ENCODE assay signal across 18 cellular contexts in genomic region chr11:125952559-125952958, GRCh38. TPM values are rescaled to one million over a fixed set of nuclear protein-coding genes. Genes with fewer than 3 reads are reported as not detected.
A peak's percentile ranks its signal among the peaks of the same experiment; 100 is the strongest.
DNase-seq lines count a peak whose midpoint lies in the region; ATAC-seq, FAIRE-seq and TF ChIP-seq lines count a peak whose summit lies in the region.
"Had no signal": no experiment of that assay in that cellular context is flagged by ENCODE, and none has a peak within 500 bp of the region (broad histone marks: within the 10 kb centered on the region; RNA-seq: fewer than 3 reads in every experiment).

No MANE protein-coding gene starts in this region.

- no peak for TF ChIP-seq POLR2A in GM18505 (IDR thresholded peaks at IDR 0.05; ENCODE audit: borderline replicate concordance, extremely low read depth, insufficient read depth, insufficient read length)

- CTCF ChIA-PET in MCF 10A (lab: Yijun Ruan, JAX), result interaction anchor here (0.6 to 3.1 kb wide), 6 partner anchors 11 to 241 kb away, joined by 3 to 13 read pairs (median 4); no protein-coding TSS in a partner anchor

- H3K36me3 ChIP-seq in bronchial epithelial cell (ENCODE audit: control insufficient read depth, insufficient read depth, low read length) (no peaks in the 10 kb centered on the region), brain microvascular endothelial cell (replicated peaks) (no peaks in the 10 kb centered on the region)
- H3K36me3 ChIP-seq: BLaER1 treated with 17β-estradiol and CSF1 and Interleukin-3, amounts not matched to agents 10 nM and 100 nM had no signal

- H3K36me3 Mint-ChIP-seq in MCF 10A (ENCODE audit: insufficient read depth, unreplicated experiment) (no peaks in the 10 kb centered on the region), mesothelial cell of epicardium (peaks cover 15% of the 10 kb centered on the region), type B pancreatic cell (peaks cover 7% of the 10 kb centered on the region)
- H3K36me3 Mint-ChIP-seq: IgD-negative memory B cell had no signal

- ATAC-seq in GM18505 (IDR thresholded peaks at IDR 0.05; ENCODE audit: unreplicated experiment) (no peak), GM19324 (IDR thresholded peaks at IDR 0.05; ENCODE audit: low FRiP score, unreplicated experiment) (no peak)

- no TSS peak for BruUV-seq in MCF 10A (replicated peaks; lab: Mats Ljungman, UMichigan)

- H3K27ac ChIP-seq in brain microvascular endothelial cell, result no peak overlapping the region
- H3K27ac ChIP-seq: BLaER1 treated with 17β-estradiol and CSF1 and Interleukin-3, amounts not matched to agents 10 nM and 100 nM had no signal

- in situ Hi-C loops in T47D (cut with HindIII; ENCODE audit: low pct_unique_long_range_greater_than_20kb, low sequenced_read_pairs) (no loop called here), brain microvascular endothelial cell (cut with HindIII; ENCODE audit: low pct_ligation_motif_present, low sequenced_read_pairs) (no loop called here)

- no peaks in the 10 kb centered on the region for H3K9me3 Mint-ChIP-seq in MCF 10A (ENCODE audit: unreplicated experiment)
- no peaks in the 10 kb centered on the region for H3K9me3 Mint-ChIP-seq in mesothelial cell of epicardium
- no peaks in the 10 kb centered on the region for H3K9me3 Mint-ChIP-seq in type B pancreatic cell
- H3K9me3 Mint-ChIP-seq: GM23338, IgD-negative memory B cell had no signal

- POLR2A ChIA-PET in MCF 10A (lab: Yijun Ruan, JAX), result interaction anchor here (1.3 kb wide), 2 partner anchors 18 to 24 kb away, joined by 3 to 6 read pairs; no protein-coding TSS in a partner anchor

- intact Hi-C loops in MCF 10A (cut with micrococcal nuclease), result no loop called here

- H3K4me3 ChIP-seq in bronchial epithelial cell (ENCODE audit: low read depth, low read length) (no peak overlapping the region), brain microvascular endothelial cell (ENCODE audit: low read depth, low read length) (no peak overlapping the region)
- H3K4me3 ChIP-seq: BLaER1 treated with 17β-estradiol and CSF1 and Interleukin-3, amounts not matched to agents 10 nM and 100 nM; GM23338 had no signal

- H3K27ac Mint-ChIP-seq in MCF 10A (ENCODE audit: low read depth, unreplicated experiment) (no peak overlapping the region), mesothelial cell of epicardium (peak overlapping the region; percentile 36), type B pancreatic cell (peak overlapping the region; percentile 36)
- H3K27ac Mint-ChIP-seq: IgD-negative memory B cell had no signal

- H3K27me3 ChIP-seq in bronchial epithelial cell (ENCODE audit: control insufficient read depth, insufficient read depth, low read length), result no peaks in the 10 kb centered on the region
- H3K27me3 ChIP-seq in brain microvascular endothelial cell (replicated peaks), result no peaks in the 10 kb centered on the region
- H3K27me3 ChIP-seq: BLaER1 treated with 17β-estradiol and CSF1 and Interleukin-3, amounts not matched to agents 10 nM and 100 nM had no signal

- peaks cover 12% of the 10 kb centered on the region for H3K4me1 Mint-ChIP-seq in MCF 10A (ENCODE audit: insufficient read depth, unreplicated experiment)
- H3K4me1 Mint-ChIP-seq in mesothelial cell of epicardium, result peaks cover 28% of the 10 kb centered on the region
- peaks cover 13% of the 10 kb centered on the region for H3K4me1 Mint-ChIP-seq in type B pancreatic cell (ENCODE audit: unreplicated experiment)

- peak; percentile 62 to 77 for DNase-seq in T47D (ENCODE audit: low read depth in 1 of 2, low spot score in 1 of 2)
- no peak for DNase-seq in MCF 10A (ENCODE audit: unreplicated experiment)
- peak; percentile 46 for DNase-seq in bronchial epithelial cell (ENCODE audit: low read depth)
- DNase-seq in mesothelial cell of epicardium (ENCODE audit: low spot score in 2 of 2, unreplicated experiment in 2 of 2), result no peak
- DNase-seq in type B pancreatic cell (ENCODE audit: extremely low spot score, unreplicated experiment), result no peak
- no peak for DNase-seq in brain microvascular endothelial cell
- DNase-seq: 8988T; Kasumi-1; NCI-H187; NK-92 treated with Interleukin-12 subunit alpha and Interleukin-12 subunit beta, amount 100 ng/mL, for 24 hours had no signal

- no peaks in the 10 kb centered on the region for H3K27me3 Mint-ChIP-seq in MCF 10A (ENCODE audit: insufficient read depth, unreplicated experiment)
- no peaks in the 10 kb centered on the region for H3K27me3 Mint-ChIP-seq in mesothelial cell of epicardium (ENCODE audit: low read depth)
- H3K27me3 Mint-ChIP-seq in type B pancreatic cell, result no peaks in the 10 kb centered on the region

- H3K4me3 Mint-ChIP-seq in MCF 10A (ENCODE audit: unreplicated experiment) (no peak overlapping the region), mesothelial cell of epicardium (no peak overlapping the region), type B pancreatic cell (no peak overlapping the region)
- H3K4me3 Mint-ChIP-seq: GM23338, IgD-negative memory B cell had no signal

- no peak for FAIRE-seq in bronchial epithelial cell (lab: Jason Lieb, UNC)

- TF ChIP-seq CTCF in MCF 10A (IDR thresholded peaks at IDR 0.05; ENCODE audit: unreplicated experiment) (no peak), bronchial epithelial cell (IDR thresholded peaks at IDR 0.05; ENCODE audit: insufficient read depth, low read length, severe bottlenecking) (no peak), mesothelial cell of epicardium (IDR thresholded peaks at IDR 0.05; ENCODE audit: unreplicated experiment) (no peak), type B pancreatic cell (conservative IDR thresholded peaks at IDR 0.05) (no peak), brain microvascular endothelial cell (IDR thresholded peaks at IDR 0.05; ENCODE audit: low read depth, low read length, missing control alignments) (no peak)

RNA-seq across cellular contexts. Expression of gene VSIG10L2, which starts 6.7 kb away (rescaled TPM):
- total RNA-seq in MCF 10A (2022) (not detected in 2 replicates), bronchial epithelial cell (0.38 TPM in 1 of 2 replicates, not detected in the other), mesothelial cell of epicardium (not detected in 3 replicates), type B pancreatic cell (ENCODE audit: low replicate concordance) (0.31 TPM in 1 of 2 replicates, not detected in the other)
- total RNA-seq: G401, GM23338, HT1080, SK-MEL-5 had no signal

RNA-seq across cellular contexts. Expression of gene DDX25, which starts 48.3 kb away (rescaled TPM):
- total RNA-seq in MCF 10A (2022) (not detected in 2 replicates), bronchial epithelial cell (not detected in 2 replicates), mesothelial cell of epicardium (0.98 to 1.7 TPM (median 1.1 TPM) in 3 replicates), type B pancreatic cell (ENCODE audit: low replicate concordance) (0.79 and 1.8 TPM in 2 replicates)
- total RNA-seq: G401, HT1080 had no signal

RNA-seq across cellular contexts. Expression of gene PUS3, which starts 49.6 kb away (rescaled TPM):
- total RNA-seq in MCF 10A (2022) (12.7 and 16.5 TPM in 2 replicates), bronchial epithelial cell (11.6 and 19.5 TPM in 2 replicates), mesothelial cell of epicardium (9.1 to 9.9 TPM (median 9.7 TPM) in 3 replicates), type B pancreatic cell (ENCODE audit: low replicate concordance) (11.9 and 13.5 TPM in 2 replicates)

Comparison
In these comparisons a context has a peak if more than half of its experiments do, and no peak if none do; other contexts are left out.
1. DNase-seq: peak in T47D (2 of 2) and bronchial epithelial cell (single experiment); none in MCF 10A (single experiment), mesothelial cell of epicardium (0 of 2), type B pancreatic cell (single experiment) and brain microvascular endothelial cell (single experiment).